Comparison of ENCODE assay signal across 37 cellular contexts in genomic region chr16:2973605-2974318, GRCh38. TPM values are rescaled to one million over a fixed set of nuclear protein-coding genes. Genes with fewer than 3 reads are reported as not detected.
A peak's percentile ranks its signal among the peaks of the same experiment; 100 is the strongest.
DNase-seq lines count a peak whose midpoint lies in the region; ATAC-seq, FAIRE-seq and TF ChIP-seq lines count a peak whose summit lies in the region.
"Had no signal": no experiment of that assay in that cellular context is flagged by ENCODE, and none has a peak within 500 bp of the region (broad histone marks: within the 10 kb centered on the region; RNA-seq: fewer than 3 reads in every experiment).

No MANE protein-coding gene starts in this region.

- ATAC-seq in GM12878 = no peak
- ATAC-seq: gastroesophageal sphincter, sciatic nerve had no signal

- H3K9ac ChIP-seq in BLaER1 (peak overlapping the region; percentile 92), GM12878 (ENCODE audit: control insufficient read depth, insufficient read depth, low read length) (no peak overlapping the region)
- H3K9ac ChIP-seq: GM23248 had no signal

- FAIRE-seq in GM12878 (lab: Jason Lieb, UNC) = no peak
- FAIRE-seq in urothelium cell line (lab: Jason Lieb, UNC) = no peak
- FAIRE-seq: endothelial cell of umbilical vein, G401.6, TTC549 had no signal

- POLR2A ChIA-PET in HEK293 (lab: Yijun Ruan, JAX) (interaction anchor here (0.7 to 2.5 kb wide), 7 partner anchors 8 to 91 kb away, joined by 3 to 17 read pairs (median 3); partner anchors contain the start of genes FLYWCH2, HCFC1R1 and TNFRSF12A), GM12878 (lab: Charles Lee) (interaction anchor here (1.1 kb wide), 1 partner anchor 28 kb away, joined by 3 read pairs; no protein-coding TSS in a partner anchor)

- in situ Hi-C loops in GM12878 (cut with MboI) = no loop called here

- H3K79me2 ChIP-seq in GM12878 (ENCODE audit: control insufficient read depth, insufficient read depth, low read length) = peaks cover 16% of the 10 kb centered on the region

- intact Hi-C loops in GM12878 (cut with micrococcal nuclease; ENCODE audit: unreplicated experiment) = no loop called here
- intact Hi-C loops in esophagus squamous epithelium (cut with DNase I) = no loop called here

- H3K4me2 ChIP-seq in BLaER1 = peak overlapping the region; percentile 97
- no peak overlapping the region for H3K4me2 ChIP-seq in GM12878 (ENCODE audit: control insufficient read depth, insufficient read depth)

- H3K27me3 ChIP-seq in BLaER1 = no peaks in the 10 kb centered on the region
- H3K27me3 ChIP-seq in GM12878 (replicated peaks in 1 of 2; ENCODE audit: control insufficient read depth in 2 of 2, insufficient read depth in 2 of 2, low read length in 1 of 2) = no peaks in the 10 kb centered on the region
- H3K27me3 ChIP-seq in esophagus squamous epithelium = peaks cover 0 to 3% (median 0%) of the 10 kb centered on the region in 4 donors

- peaks cover 46% of the 10 kb centered on the region for H3K36me3 ChIP-seq in BLaER1
- H3K36me3 ChIP-seq in HEK293 (ENCODE audit: control insufficient read depth in 2 of 2, insufficient read depth in 1 of 2, low read length in 2 of 2) = peaks cover 2 to 76% of the 10 kb centered on the region in 2 experiments; a peak in 2 of 3 replicates
- H3K36me3 ChIP-seq in GM12878 (ENCODE audit: control insufficient read depth in 2 of 2, insufficient read depth in 2 of 2, low read length in 1 of 2) = peaks cover 4 to 22% of the 10 kb centered on the region in 2 experiments; a peak in 3 of 4 replicates
- peaks cover 0 to 6% (median 0%) of the 10 kb centered on the region in 3 donors for H3K36me3 ChIP-seq in esophagus squamous epithelium
- H3K36me3 ChIP-seq: gastroesophageal sphincter, tibial artery had no signal

- BruUV-seq in GM12878 (replicated peaks; lab: Mats Ljungman, UMichigan) = no TSS peak

- TF ChIP-seq EP300 in GM12878 (IDR thresholded peaks at IDR 0.05; ENCODE audit: borderline replicate concordance in 1 of 2, control insufficient read depth in 1 of 2, low read depth in 2 of 2, low read length in 2 of 2) = no peak

- 69% methylated on average over 17 of the region's 17 CpGs for WGBS in GM12878 (ENCODE audit: insufficient coverage, insufficient replicate concordance, low lambda C conversion rate, missing lambda C conversion rate)
- WGBS in esophagus squamous epithelium, 2 donors = 65 to 93% methylated on average over 3 to 4 of the region's 17 CpGs

- TF ChIP-seq CTCF in HEK293 (tag by site-specific recombination; IDR thresholded peaks at IDR 0.05) (no peak), GM12878 (IDR thresholded peaks at IDR 0.05 in 2 of 3, conservative IDR thresholded peaks at IDR 0.05 in 1 of 3; ENCODE audit: control insufficient read depth in 2 of 3, extremely low read depth in 1 of 3, insufficient read depth in 1 of 3, low read depth in 3 of 3, low read length in 3 of 3) (no peak), esophagus squamous epithelium (IDR thresholded peaks at IDR 0.05) (no peak)

- DNase-seq in GM12878 (ENCODE audit: low read depth, low spot score) (no peak), medulla oblongata (ENCODE audit: extremely low spot score) (peak; percentile 38), HPDE6-E6E7 (ENCODE audit: extremely low spot score) (no peak), esophagus squamous epithelium (lab: John Stamatoyannopoulos, UW) (no peak), urothelium cell line (ENCODE audit: low spot score) (no peak), SHP77 (lab: John Stamatoyannopoulos, UW) (no peak)
- DNase-seq: activated CD4-positive, alpha-beta memory T cell treated with anti-CD3 and anti-CD28 coated beads, Interleukin-2, amount 10 ng/mL, durations not matched to agents 7 days and 5 days; activated CD4-positive, alpha-beta T cell treated with anti-CD3 and anti-CD28 coated beads for 1 hour; activated CD8-positive, alpha-beta memory T cell treated with anti-CD3 and anti-CD28 coated beads, Interleukin-2, amount 50 U/mL, for 48 hours; activated naive CD4-positive, alpha-beta T cell treated with anti-CD3 and anti-CD28 coated beads, Interleukin-2, amount 50 U/mL, for 16 hours; amniotic stem cell; Caco-2; cerebellar nuclear complex; DMS53; GM23248; immature natural killer cell; mesenchymal stem cell; NCI-H1048; NCI-H1694; NCI-H748 treated with DMSO at 0.1 percent for 48 hours; stimulated activated CD4-positive, alpha-beta T cell treated with anti-CD3 and anti-CD28 coated beads, Interleukin-4, amount 100 ng/mL, for 1 hour; stomach; tibial artery had no signal

- H3K27ac ChIP-seq in BLaER1 = peak overlapping the region; percentile 91
- peak overlapping the region; percentile 45; the same call in 1 of the 2 replicates for H3K27ac ChIP-seq in HEK293 (ENCODE audit: extremely low read depth, low read depth, low read length)
- H3K27ac ChIP-seq in GM12878 (ENCODE audit: control insufficient read depth, insufficient read depth) = no peak overlapping the region
- H3K27ac ChIP-seq in esophagus squamous epithelium = no peak overlapping the region
- H3K27ac ChIP-seq: gastroesophageal sphincter, GM23248, stomach, tibial artery had no signal

- TF ChIP-seq POLR2A in GM12878 (IDR thresholded peaks at IDR 0.05; ENCODE audit: low read depth, low read length) = peak; percentile 38; the same call in 1 of the 2 replicates
- no peak for TF ChIP-seq POLR2A in esophagus squamous epithelium (IDR thresholded peaks at IDR 0.05)

- H3K4me3 ChIP-seq in BLaER1 (peak overlapping the region; percentile 93), HEK293 (ENCODE audit: low read depth, low read length) (no peak overlapping the region), GM12878 (no peak overlapping the region), esophagus squamous epithelium (no peak overlapping the region)
- H3K4me3 ChIP-seq: gastroesophageal sphincter, GM23248, stomach, tibial artery had no signal

- CTCF ChIA-PET in HEK293 (lab: Yijun Ruan, JAX) (interaction anchor here (0.6 kb wide), 1 partner anchor 1554 kb away, joined by 3 read pairs; no protein-coding TSS in a partner anchor), GM12878 (lab: Yijun Ruan, JAX) (no interaction called here)

- SMC1A ChIA-PET in GM12878 (lab: Charles Lee; ENCODE audit: uncharacterized antibody, unreplicated experiment) = no interaction called here

- H4K20me1 ChIP-seq in BLaER1 = peaks cover 78% of the 10 kb centered on the region
- no peaks in the 10 kb centered on the region for H4K20me1 ChIP-seq in GM12878 (ENCODE audit: control insufficient read depth, insufficient read depth)

- peaks cover 87% of the 10 kb centered on the region for H3K4me1 ChIP-seq in BLaER1
- H3K4me1 ChIP-seq in HEK293 (ENCODE audit: control insufficient read depth, insufficient read depth, low read length) = peaks cover 9% of the 10 kb centered on the region
- peaks cover 4% of the 10 kb centered on the region for H3K4me1 ChIP-seq in GM12878 (ENCODE audit: control insufficient read depth, insufficient read depth, low read length)
- H3K4me1 ChIP-seq in esophagus squamous epithelium = peaks cover 11 to 44% (median 21%) of the 10 kb centered on the region in 3 donors

- RAD21 ChIA-PET in GM12878 (lab: Charles Lee; ENCODE audit: unreplicated experiment) = no interaction called here

- H2AFZ ChIP-seq in GM12878 (ENCODE audit: control insufficient read depth, low read depth, low read length) = no peak overlapping the region
- H2AFZ ChIP-seq: GM23248 had no signal

- H3K9me3 ChIP-seq in BLaER1 = no peaks in the 10 kb centered on the region
- H3K9me3 ChIP-seq in HEK293 (ENCODE audit: control insufficient read depth, insufficient read depth, low read depth, low read length) = no peaks in the 10 kb centered on the region
- H3K9me3 ChIP-seq in GM12878 (replicated peaks; ENCODE audit: control insufficient read depth, insufficient read depth, low read length) = no peaks in the 10 kb centered on the region
- H3K9me3 ChIP-seq in esophagus squamous epithelium = no peaks in the 10 kb centered on the region
- H3K9me3 ChIP-seq: Caco-2, gastroesophageal sphincter, stomach, tibial artery had no signal

- TF ChIP-seq RAD21 in GM12878 (IDR thresholded peaks at IDR 0.05; ENCODE audit: insufficient read depth, low read depth, low read length) = no peak

RNA-seq across cellular contexts. Expression of gene PAQR4, which starts 4.6 kb away (rescaled TPM):
- total RNA-seq in GM12878 (2013; cell fraction: nucleolus; rRNA removed) = 14.8 and 15.2 TPM in 2 replicates
- total RNA-seq in GM12878 (2014; rRNA removed) (20.8 and 21.1 TPM in 2 replicates), GM12878 (2014; rRNA removed; fragmentation: Illumina TruSeq; extraction: Trizol) (10.6 and 11.9 TPM in 2 replicates), GM12878 (2021) (30.7 and 31.8 TPM in 2 replicates), esophagus squamous epithelium (10 to 100 TPM in 1 of 4 donors, 1 to 10 TPM in 3; 2.9 to 18.8 (median 8.0) TPM)
- polyA plus RNA-seq in GM12878 (2011; ENCODE audit: low read depth) = 4.8 TPM
- polyA plus RNA-seq in GM12878 (2011; rRNA removed) (7.2 and 13.9 TPM in 2 replicates), GM12878 (2014; fragmentation: Illumina TruSeq; extraction: Trizol) (7.6 and 13.1 TPM in 2 replicates), GM12878 (2014; fragmentation: Nextera tagmentation; extraction: Ambion mirVana) (under 1 TPM; 0.39 to 0.84 TPM), GM12878 (2014; rRNA removed) (29.4 and 29.9 TPM in 2 replicates), GM12878 (2016; fragmentation: Nextera tagmentation; extraction: Ambion mirVana) (10 to 100 TPM in 1 of 2 experiments, 1 to 10 TPM in 1; 5.9 to 14.2 TPM)
- 20.7 and 26.5 TPM in 2 replicates for polyA plus RNA-seq in GM12878 (2011; cell fraction: cytosol; rRNA removed)
- polyA plus RNA-seq in GM12878 (2011; cell fraction: nucleus; rRNA removed) = 66.1 and 79.5 TPM in 2 replicates
- 8.9 and 9.3 TPM in 2 replicates for polyA plus RNA-seq in GM12878 (2012)
- polyA minus RNA-seq in GM12878 (2011; rRNA and poly(A)+ RNA removed) = 10.3 and 16.7 TPM in 2 replicates
- 11.9 and 13.4 TPM in 2 replicates for polyA minus RNA-seq in GM12878 (2011; cell fraction: cytosol; rRNA and poly(A)+ RNA removed)
- polyA minus RNA-seq in GM12878 (2011; cell fraction: nucleus; rRNA and poly(A)+ RNA removed) = 9.6 and 17.0 TPM in 2 replicates

RNA-seq across cellular contexts. Expression of gene PKMYT1, which starts 6.5 kb away (rescaled TPM):
- 41.1 and 44.0 TPM in 2 replicates for total RNA-seq in GM12878 (2013; cell fraction: nucleolus; rRNA removed)
- total RNA-seq in GM12878 (2014; rRNA removed) (31.6 and 39.6 TPM in 2 replicates), GM12878 (2014; rRNA removed; fragmentation: Illumina TruSeq; extraction: Trizol) (11.5 and 13.6 TPM in 2 replicates), GM12878 (2021) (72.6 and 77.1 TPM in 2 replicates), esophagus squamous epithelium (10 to 100 TPM in 3 of 4 donors, 1 to 10 TPM in 1; 4.2 to 33.1 (median 13.0) TPM)
- polyA plus RNA-seq in GM12878 (2011; ENCODE audit: low read depth) = 6.7 TPM
- polyA plus RNA-seq in GM12878 (2011; rRNA removed) (3.4 and 9.3 TPM in 2 replicates), GM12878 (2014; fragmentation: Illumina TruSeq; extraction: Trizol) (6.9 and 13.1 TPM in 2 replicates), GM12878 (2014; fragmentation: Nextera tagmentation; extraction: Ambion mirVana) (10 to 100 TPM in 1 of 2 experiments, 1 to 10 TPM in 1; 4.6 to 20.2 TPM), GM12878 (2014; rRNA removed) (48.1 and 63.7 TPM in 2 replicates), GM12878 (2016; fragmentation: Nextera tagmentation; extraction: Ambion mirVana) (100 to 1,000 TPM in 1 of 2 experiments, 10 to 100 TPM in 1; 91.9 to 101 TPM)
- 18.5 and 31.3 TPM in 2 replicates for polyA plus RNA-seq in GM12878 (2011; cell fraction: cytosol; rRNA removed)
- 97.2 and 161 TPM in 2 replicates for polyA plus RNA-seq in GM12878 (2011; cell fraction: nucleus; rRNA removed)
- 24.9 and 30.6 TPM in 2 replicates for polyA plus RNA-seq in GM12878 (2012)
- 5.8 and 9.7 TPM in 2 replicates for polyA minus RNA-seq in GM12878 (2011; rRNA and poly(A)+ RNA removed)
- 14.4 and 23.0 TPM in 2 replicates for polyA minus RNA-seq in GM12878 (2011; cell fraction: cytosol; rRNA and poly(A)+ RNA removed)
- 18.4 and 39.6 TPM in 2 replicates for polyA minus RNA-seq in GM12878 (2011; cell fraction: nucleus; rRNA and poly(A)+ RNA removed)

RNA-seq across cellular contexts. Expression of gene KREMEN2, which starts 9.7 kb away (rescaled TPM):
- 7.1 TPM in 2 replicates for total RNA-seq in GM12878 (2013; cell fraction: nucleolus; rRNA removed)
- total RNA-seq in GM12878 (2014; rRNA removed) (1.3 and 1.8 TPM in 2 replicates), GM12878 (2014; rRNA removed; fragmentation: Illumina TruSeq; extraction: Trizol) (0.14 and 0.18 TPM in 2 replicates), GM12878 (2021) (1.5 TPM in 2 replicates), esophagus squamous epithelium (1 to 10 TPM in 2 of 4 donors, under 1 TPM in 1, not detected in 1; 0.19 to 3.9 (median 2.1) TPM)
- polyA plus RNA-seq in GM12878 (2011; ENCODE audit: low read depth) = not detected
- polyA plus RNA-seq in GM12878 (2011; rRNA removed) (1.6 and 3.7 TPM in 2 replicates), GM12878 (2014; fragmentation: Illumina TruSeq; extraction: Trizol) (0.06 TPM in 1 of 2 replicates, not detected in the other), GM12878 (2014; fragmentation: Nextera tagmentation; extraction: Ambion mirVana) (not detected), GM12878 (2014; rRNA removed) (1.1 and 1.8 TPM in 2 replicates), GM12878 (2016; fragmentation: Nextera tagmentation; extraction: Ambion mirVana) (under 1 TPM; 0.45 to 0.59 TPM)
- polyA plus RNA-seq in GM12878 (2011; cell fraction: cytosol; rRNA removed) = 5.4 and 9.9 TPM in 2 replicates
- polyA plus RNA-seq in GM12878 (2011; cell fraction: nucleus; rRNA removed) = 34.9 and 50.5 TPM in 2 replicates
- polyA plus RNA-seq in GM12878 (2012) = 0.59 and 0.68 TPM in 2 replicates
- 0.37 and 1.3 TPM in 2 replicates for polyA minus RNA-seq in GM12878 (2011; rRNA and poly(A)+ RNA removed)
- 1.5 and 2.8 TPM in 2 replicates for polyA minus RNA-seq in GM12878 (2011; cell fraction: cytosol; rRNA and poly(A)+ RNA removed)
- polyA minus RNA-seq in GM12878 (2011; cell fraction: nucleus; rRNA and poly(A)+ RNA removed) = 3.1 and 4.5 TPM in 2 replicates
- total RNA-seq: activated CD4-positive, alpha-beta memory T cell treated with anti-CD3 and anti-CD28 coated beads, Interleukin-2, amount 10 ng/mL, durations not matched to agents 7 days and 5 days; endothelial cell of umbilical vein; fibroblast of lung; gastroesophageal sphincter; GM23248; sciatic nerve had no signal
- polyA plus RNA-seq: CD14-positive monocyte, endothelial cell of umbilical vein, fibroblast of lung, GM23248, immature natural killer cell had no signal

RNA-seq across cellular contexts. Expression of gene CLDN9, which starts 39.0 kb away (rescaled TPM):
- not detected in 2 replicates for total RNA-seq in GM12878 (2013; cell fraction: nucleolus; rRNA removed)
- total RNA-seq in GM12878 (2014; rRNA removed) = not detected in 2 replicates
- not detected in 2 replicates for total RNA-seq in GM12878 (2014; rRNA removed; fragmentation: Illumina TruSeq; extraction: Trizol)
- total RNA-seq in GM12878 (2021) = not detected in 2 replicates
- polyA plus RNA-seq in GM12878 (2011; ENCODE audit: low read depth) = not detected
- polyA plus RNA-seq in GM12878 (2011; rRNA removed) = not detected in 2 replicates
- polyA plus RNA-seq in GM12878 (2011; cell fraction: cytosol; rRNA removed) = not detected in 2 replicates
- polyA plus RNA-seq in GM12878 (2011; cell fraction: nucleus; rRNA removed) = 0.12 TPM in 1 of 2 replicates, not detected in the other
- 0.08 TPM in 1 of 2 replicates, not detected in the other for polyA plus RNA-seq in GM12878 (2012)
- not detected in 2 replicates for polyA plus RNA-seq in GM12878 (2014; fragmentation: Illumina TruSeq; extraction: Trizol)
- polyA plus RNA-seq in GM12878 (2014; fragmentation: Nextera tagmentation; extraction: Ambion mirVana) = not detected
- not detected in 2 replicates for polyA plus RNA-seq in GM12878 (2014; rRNA removed)
- polyA plus RNA-seq in GM12878 (2016; fragmentation: Nextera tagmentation; extraction: Ambion mirVana) = not detected
- 0.26 TPM in 1 of 2 replicates, not detected in the other for polyA minus RNA-seq in GM12878 (2011; rRNA and poly(A)+ RNA removed)
- not detected in 2 replicates for polyA minus RNA-seq in GM12878 (2011; cell fraction: cytosol; rRNA and poly(A)+ RNA removed)
- polyA minus RNA-seq in GM12878 (2011; cell fraction: nucleus; rRNA and poly(A)+ RNA removed) = not detected in 2 replicates
- not detected for total RNA-seq in esophagus squamous epithelium
- total RNA-seq: endothelial cell of umbilical vein, fibroblast of lung, GM23248, HT1080, RPMI7951, SK-MEL-5, stomach had no signal
- polyA plus RNA-seq: AG04450, CD14-positive monocyte, fibroblast of lung, immature natural killer cell had no signal

RNA-seq across cellular contexts. Expression of gene CLDN6, which starts 44.2 kb away (rescaled TPM):
- total RNA-seq in GM12878 (2013; cell fraction: nucleolus; rRNA removed) = not detected in 2 replicates
- total RNA-seq in GM12878 (2014; rRNA removed) (not detected in 2 replicates), GM12878 (2014; rRNA removed; fragmentation: Illumina TruSeq; extraction: Trizol) (not detected in 2 replicates), GM12878 (2021) (0.26 and 0.61 TPM in 2 replicates), esophagus squamous epithelium (not detected)
- not detected for polyA plus RNA-seq in GM12878 (2011; ENCODE audit: low read depth)
- polyA plus RNA-seq in GM12878 (2011; rRNA removed) (not detected in 2 replicates), GM12878 (2014; fragmentation: Illumina TruSeq; extraction: Trizol) (not detected in 2 replicates), GM12878 (2014; fragmentation: Nextera tagmentation; extraction: Ambion mirVana) (not detected), GM12878 (2014; rRNA removed) (not detected in 2 replicates), GM12878 (2016; fragmentation: Nextera tagmentation; extraction: Ambion mirVana) (under 1 TPM; 0.15 to 0.23 TPM)
- polyA plus RNA-seq in GM12878 (2011; cell fraction: cytosol; rRNA removed) = 0.13 TPM in 1 of 2 replicates, not detected in the other
- not detected in 2 replicates for polyA plus RNA-seq in GM12878 (2011; cell fraction: nucleus; rRNA removed)
- not detected in 2 replicates for polyA plus RNA-seq in GM12878 (2012)
- not detected in 2 replicates for polyA minus RNA-seq in GM12878 (2011; rRNA and poly(A)+ RNA removed)
- not detected in 2 replicates for polyA minus RNA-seq in GM12878 (2011; cell fraction: cytosol; rRNA and poly(A)+ RNA removed)
- polyA minus RNA-seq in GM12878 (2011; cell fraction: nucleus; rRNA and poly(A)+ RNA removed) = not detected in 2 replicates
- total RNA-seq: activated CD4-positive, alpha-beta memory T cell treated with anti-CD3 and anti-CD28 coated beads, Interleukin-2, amount 10 ng/mL, durations not matched to agents 7 days and 5 days; endothelial cell of umbilical vein; fibroblast of lung; gastroesophageal sphincter; GM23248; HT1080; myocyte; RPMI7951; sciatic nerve; SK-MEL-5; stomach had no signal
- polyA plus RNA-seq: CD14-positive monocyte, immature natural killer cell, stomach had no signal

Comparison
In these comparisons a context has a peak if more than half of its experiments do, and no peak if none do; other contexts are left out.
1. H3K27ac ChIP-seq: peak in BLaER1 (single experiment) and HEK293 (single experiment); none in GM12878 (single experiment) and esophagus squamous epithelium (0 of 4).